In genomic region chr4:7007142-7007907, GRCh38 we compare ENCODE assay signal across 16 cellular contexts. TPM values are rescaled to one million over a fixed set of nuclear protein-coding genes. Genes with fewer than 3 reads are reported as not detected.
DNase-seq lines count a peak whose midpoint lies in the region; ATAC-seq and TF ChIP-seq lines count a peak whose summit lies in the region.
"Had no signal": no experiment of that assay in that cellular context is flagged by ENCODE, and none has a peak within 500 bp of the region (broad histone marks: within the 10 kb centered on the region; RNA-seq: fewer than 3 reads in every experiment).

No MANE protein-coding gene starts in this region.

- H4K20me1 ChIP-seq in MM.1S (ENCODE audit: insufficient read depth, low read length) = no peaks in the 10 kb centered on the region; the same call in 1 of the 2 replicates

- H3K27ac ChIP-seq in MM.1S (ENCODE audit: low read length) = peak overlapping the region; percentile 61; the same call in 1 of the 2 replicates
- no peak overlapping the region for H3K27ac ChIP-seq in iPS-20b (ENCODE audit: low read length)
- peak overlapping the region; percentile 58 for H3K27ac ChIP-seq in psoas muscle
- H3K27ac ChIP-seq: esophagus muscularis mucosa, lower lobe of right lung, testis had no signal

- DNase-seq in H7 (peak; percentile 65), MM.1S (no peak), psoas muscle (no peak), COLO668 (lab: John Stamatoyannopoulos, UW; ENCODE audit: unreplicated experiment) (no peak), AML-193 (lab: John Stamatoyannopoulos, UW) (no peak)
- no peak for DNase-seq in stimulated activated CD4-positive, alpha-beta T cell treated with anti-CD3 and anti-CD28 coated beads, Interleukin-12 subunit alpha, Interleukin-12 subunit beta, amount 100 ng/mL, for 4 hours
- DNase-seq: activated CD4-positive, alpha-beta T cell treated with anti-CD3 and anti-CD28 coated beads, Interleukin-2, amount 50 U/mL, for 4 hours; caudate nucleus; immature natural killer cell; lower lobe of right lung; NCI-H1417; NCI-H774; SK-N-SH; testis had no signal

- peaks cover 14% of the 10 kb centered on the region for H3K36me3 ChIP-seq in H7 (replicated peaks; ENCODE audit: control insufficient read depth, insufficient read depth, low read length)
- peaks cover 19% of the 10 kb centered on the region for H3K36me3 ChIP-seq in MM.1S (replicated peaks; ENCODE audit: insufficient read depth, low read length)
- peaks cover 86% of the 10 kb centered on the region for H3K36me3 ChIP-seq in iPS-20b (ENCODE audit: insufficient read depth, low read depth, low read length)
- peaks cover 2 to 66% of the 10 kb centered on the region in 2 donors for H3K36me3 ChIP-seq in psoas muscle (ENCODE audit: insufficient read depth in 1 of 2, low read depth in 1 of 2)

- H3K9me3 ChIP-seq in MM.1S (replicated peaks; ENCODE audit: insufficient read depth, low read length) (no peaks in the 10 kb centered on the region), iPS-20b (ENCODE audit: insufficient read depth, low read depth, low read length) (no peaks in the 10 kb centered on the region), psoas muscle (no peaks in the 10 kb centered on the region)
- H3K9me3 ChIP-seq: esophagus muscularis mucosa, lower lobe of right lung, SK-N-SH, testis had no signal

- no peak overlapping the region for H3K4me3 ChIP-seq in H7 (ENCODE audit: insufficient read depth, low read depth, low read length)
- H3K4me3 ChIP-seq in MM.1S (ENCODE audit: low read length) = no peak overlapping the region
- H3K4me3 ChIP-seq in iPS-20b (ENCODE audit: low read length) = peak overlapping the region; percentile 40
- no peak overlapping the region for H3K4me3 ChIP-seq in psoas muscle
- H3K4me3 ChIP-seq: esophagus muscularis mucosa, lower lobe of right lung, testis had no signal

- WGBS in psoas muscle, 3 donors = 83 to 92% (median 85%) methylated on average over 12 of the region's 12 CpGs

- TF ChIP-seq CTCF in MM.1S (IDR thresholded peaks at IDR 0.05; ENCODE audit: low read length) (no peak), psoas muscle (IDR thresholded peaks at IDR 0.05) (no peak)

- H3K4me2 ChIP-seq in MM.1S (ENCODE audit: low read depth, low read length) = peak overlapping the region; percentile 47
- H3K4me2 ChIP-seq: SK-N-SH had no signal

- H3K27me3 ChIP-seq in H7 (ENCODE audit: control insufficient read depth, insufficient read depth, low read length) = no peaks in the 10 kb centered on the region
- no peaks in the 10 kb centered on the region for H3K27me3 ChIP-seq in MM.1S (replicated peaks; ENCODE audit: insufficient read depth, low read length)
- no peaks in the 10 kb centered on the region for H3K27me3 ChIP-seq in iPS-20b (ENCODE audit: insufficient read depth, low read length)
- H3K27me3 ChIP-seq in psoas muscle (ENCODE audit: insufficient read depth in 3 of 3, low read length in 2 of 3) = no peaks in the 10 kb centered on the region
- H3K27me3 ChIP-seq: esophagus muscularis mucosa, testis had no signal

- H3K4me1 ChIP-seq in MM.1S (ENCODE audit: low read length) = peaks cover 14% of the 10 kb centered on the region
- peaks cover 18% of the 10 kb centered on the region; the same call in 1 of the 2 replicates for H3K4me1 ChIP-seq in iPS-20b (ENCODE audit: insufficient read depth, low read length)
- H3K4me1 ChIP-seq in psoas muscle = peaks cover 46% of the 10 kb centered on the region
- H3K4me1 ChIP-seq: lower lobe of right lung, testis had no signal

- H3K9ac ChIP-seq in MM.1S (ENCODE audit: low read length) = 0 out of 2 replicates have a peak overlapping the region, but pooled peaks have one; percentile 19
- no peak overlapping the region for H3K9ac ChIP-seq in iPS-20b (ENCODE audit: low read depth, low read length)
- H3K9ac ChIP-seq: SK-N-SH had no signal

- ATAC-seq in psoas muscle = no peak
- ATAC-seq: lower lobe of right lung had no signal

- no peaks in the 10 kb centered on the region for H3K9me2 ChIP-seq in MM.1S (replicated peaks; ENCODE audit: insufficient read depth, low read length)
- H3K9me2 ChIP-seq: SK-N-SH had no signal

- peaks cover 67% of the 10 kb centered on the region for H3K79me2 ChIP-seq in MM.1S (ENCODE audit: low read length)

- H2AFZ ChIP-seq in MM.1S (ENCODE audit: low read length) = no peak overlapping the region

- H3F3A ChIP-seq in MM.1S (ENCODE audit: insufficient read depth, low read length) = peaks cover 8% of the 10 kb centered on the region; the same call in 1 of the 2 replicates

- intact Hi-C loops in psoas muscle (cut with DNase I) = no loop called here

RNA-seq across cellular contexts. Expression of gene TADA2B, which starts 35.8 kb away (rescaled TPM):
- total RNA-seq in H7 (2014; rRNA removed; shearing (Covaris generic)) = 14.0 TPM in 2 replicates
- total RNA-seq in psoas muscle = 10 to 100 TPM; 43.0 to 70.3 (median 54.7) TPM
- polyA plus RNA-seq in psoas muscle = 10 to 100 TPM; 21.0 to 63.3 (median 26.4) TPM
